In genomic region chr17:16486373-16487250, GRCh38 we compare ENCODE assay signal across 9 cellular contexts. TPM values are rescaled to one million over a fixed set of nuclear protein-coding genes. Genes with fewer than 3 reads are reported as not detected.
DNase-seq lines count a peak whose midpoint lies in the region; ATAC-seq, FAIRE-seq and TF ChIP-seq lines count a peak whose summit lies in the region.
"Had no signal": no experiment of that assay in that cellular context is flagged by ENCODE, and none has a peak within 500 bp of the region (broad histone marks: within the 10 kb centered on the region; RNA-seq: fewer than 3 reads in every experiment).

No MANE protein-coding gene starts in this region.

- TF ChIP-seq EP300 in A549 (IDR thresholded peaks at IDR 0.05), result no peak

- peak overlapping the region; percentile 23 for H3K27ac Mint-ChIP-seq in astrocyte (ENCODE audit: unreplicated experiment)
- H3K27ac Mint-ChIP-seq in endothelial cell (ENCODE audit: unreplicated experiment), result no peak overlapping the region
- H3K27ac Mint-ChIP-seq: B cell had no signal

- peaks cover 41% of the 10 kb centered on the region for H3K27me3 Mint-ChIP-seq in astrocyte (ENCODE audit: low read depth, unreplicated experiment)
- peaks cover 13% of the 10 kb centered on the region for H3K27me3 Mint-ChIP-seq in endothelial cell (ENCODE audit: unreplicated experiment)

- peaks cover 8% of the 10 kb centered on the region for H3K27me3 ChIP-seq in astrocyte (ENCODE audit: insufficient read depth, low read length)
- H3K27me3 ChIP-seq in right cardiac atrium (ENCODE audit: control insufficient read depth, insufficient read depth), result no peaks in the 10 kb centered on the region

- TF ChIP-seq RAD21 in A549 (conservative IDR thresholded peaks at IDR 0.05 in 1 of 2, IDR thresholded peaks at IDR 0.05 in 1 of 2), result no peak

- H3K27ac ChIP-seq in A549 (peak overlapping the region in 1 of 2 experiments; percentile 9; a peak in 1 of 6 replicates), astrocyte (ENCODE audit: low read depth, low read length) (peak overlapping the region; percentile 32), right cardiac atrium (ENCODE audit: low read length) (peak overlapping the region; percentile 10)

- H3K79me2 ChIP-seq in astrocyte (ENCODE audit: insufficient read depth, low read length), result no peaks in the 10 kb centered on the region

- no peak for TF ChIP-seq POLR2A in A549 (IDR thresholded peaks at IDR 0.05; ENCODE audit: low read length)

- peak overlapping the region; percentile 41 for H3K9ac ChIP-seq in astrocyte (ENCODE audit: low read length)

- H3K4me2 ChIP-seq in A549, result no peak overlapping the region
- H3K4me2 ChIP-seq in astrocyte (ENCODE audit: low read length), result peak overlapping the region; percentile 75

- peak overlapping the region; percentile 43 for H3K4me3 Mint-ChIP-seq in astrocyte (ENCODE audit: unreplicated experiment)
- no peak overlapping the region for H3K4me3 Mint-ChIP-seq in endothelial cell (ENCODE audit: unreplicated experiment)
- H3K4me3 Mint-ChIP-seq: B cell had no signal

- peaks cover 14% of the 10 kb centered on the region; the same call in 2 of the 3 replicates for H3K4me1 ChIP-seq in A549
- peaks cover 22% of the 10 kb centered on the region for H3K4me1 ChIP-seq in astrocyte (ENCODE audit: insufficient read depth, low read length)
- H3K4me1 ChIP-seq in right cardiac atrium (ENCODE audit: control insufficient read depth, insufficient read depth, low read length), result peaks cover 10% of the 10 kb centered on the region

- POLR2A ChIA-PET in A549 (lab: Yijun Ruan, JAX), result no interaction called here

- WGBS in A549 (ENCODE audit: missing lambda C conversion rate), result 79% methylated on average over 24 of the region's 24 CpGs
- WGBS in right cardiac atrium, result 32% methylated on average over 24 of the region's 24 CpGs

- H3K4me3 ChIP-seq in A549 (no peak overlapping the region), astrocyte (ENCODE audit: insufficient read depth, low read depth, low read length) (no peak overlapping the region), right cardiac atrium (ENCODE audit: low read length) (no peak overlapping the region), retinal pigment epithelial cell (ENCODE audit: low read length) (peak overlapping the region; percentile 19)

- H3K9me3 ChIP-seq in A549 (no peaks in the 10 kb centered on the region), astrocyte (ENCODE audit: insufficient read depth, low read depth, low read length) (no peaks in the 10 kb centered on the region), right cardiac atrium (ENCODE audit: control insufficient read depth, low read length) (no peaks in the 10 kb centered on the region)

- H3K4me1 Mint-ChIP-seq in astrocyte (ENCODE audit: low read depth, unreplicated experiment) (peaks cover 15% of the 10 kb centered on the region), endothelial cell (ENCODE audit: unreplicated experiment) (peaks cover 44% of the 10 kb centered on the region)

- FAIRE-seq in A549 (lab: Jason Lieb, UNC) (peak; percentile 51), astrocyte (lab: Jason Lieb, UNC) (peak; percentile 9)

- H2AFZ ChIP-seq in astrocyte (ENCODE audit: low read depth, low read length), result peak overlapping the region; percentile 43

- H3K9me3 Mint-ChIP-seq in astrocyte (ENCODE audit: unreplicated experiment) (no peaks in the 10 kb centered on the region), endothelial cell (ENCODE audit: unreplicated experiment) (no peaks in the 10 kb centered on the region)

- peak in 1 of 2 experiments; percentile 38 for DNase-seq in A549 (ENCODE audit: low read depth in 1 of 2, low spot score in 1 of 2)
- DNase-seq in NCI-H1105 (lab: John Stamatoyannopoulos, UW), result peak; percentile 99
- DNase-seq in astrocyte (ENCODE audit: low read depth), result peak; percentile 67
- peak; percentile 74 to 87 (median 87) for DNase-seq in right cardiac atrium
- DNase-seq in retinal pigment epithelial cell (ENCODE audit: low read depth), result peak; percentile 82
- DNase-seq in endothelial cell (ENCODE audit: low spot score), result no peak

- no peaks in the 10 kb centered on the region for H4K20me1 ChIP-seq in astrocyte (ENCODE audit: insufficient read depth, low read length)

- intact Hi-C loops in right cardiac atrium (cut with DNase I), result no loop called here

- CTCF ChIA-PET in A549 (lab: Yijun Ruan, JAX), result interaction anchor here (1.3 to 6.1 kb wide), 6 partner anchors 11 to 35 kb away, joined by 4 to 41 read pairs (median 8); no protein-coding TSS in a partner anchor

- no peak for TF ChIP-seq CTCF in A549 (IDR thresholded peaks at IDR 0.05)
- TF ChIP-seq CTCF in astrocyte (IDR thresholded peaks at IDR 0.05; ENCODE audit: insufficient read depth, low read depth, low read length), result no peak
- TF ChIP-seq CTCF in retinal pigment epithelial cell (conservative IDR thresholded peaks at IDR 0.05; ENCODE audit: low read depth, low read length), result no peak
- no peak for TF ChIP-seq CTCF in endothelial cell (IDR thresholded peaks at IDR 0.05; ENCODE audit: unreplicated experiment)

- H3K36me3 ChIP-seq in astrocyte (ENCODE audit: insufficient read depth, low read length), result no peaks in the 10 kb centered on the region

- H3K36me3 Mint-ChIP-seq in astrocyte (ENCODE audit: low read depth, unreplicated experiment) (peaks cover 3% of the 10 kb centered on the region), endothelial cell (ENCODE audit: low read depth, unreplicated experiment) (peaks cover 4% of the 10 kb centered on the region)

- ATAC-seq in A549, result no peak
- ATAC-seq in right cardiac atrium, result peak; percentile 43 to 58
- no peak for ATAC-seq in GM18909 (IDR thresholded peaks at IDR 0.05; ENCODE audit: poor library complexity, unreplicated experiment)
- ATAC-seq in HG02981 (IDR thresholded peaks at IDR 0.05; ENCODE audit: unreplicated experiment), result no peak

TF ChIP-seq in A549, 52 proteins besides CTCF, POLR2A, EP300 and RAD21:
- no peak for TF ChIP-seq HEYL (CRISPR knock-in tag; IDR thresholded peaks at IDR 0.05)
- no peak for TF ChIP-seq NR3C1 (IDR thresholded peaks at IDR 0.05)
- no peak for TF ChIP-seq FOSL2 (IDR thresholded peaks at IDR 0.05)
- no peak for TF ChIP-seq FOSL2 (CRISPR knock-in tag; IDR thresholded peaks at IDR 0.05)
- TF ChIP-seq KDM5A (IDR thresholded peaks at IDR 0.05), result no peak
- no peak for TF ChIP-seq TP53 (CRISPR knock-in tag; IDR thresholded peaks at IDR 0.05)
- TF ChIP-seq ZC3H11A (IDR thresholded peaks at IDR 0.05), result no peak
- TF ChIP-seq RNF2 (IDR thresholded peaks at IDR 0.05; ENCODE audit: borderline replicate concordance, low read depth), result no peak
- TF ChIP-seq NFE2L2 (conservative IDR thresholded peaks at IDR 0.05; ENCODE audit: low read length), result no peak
- no peak for TF ChIP-seq CBX8 (IDR thresholded peaks at IDR 0.05)
- no peak for TF ChIP-seq ZFP36 (IDR thresholded peaks at IDR 0.05; ENCODE audit: borderline replicate concordance, partially characterized antibody)
- TF ChIP-seq ZSCAN20 (CRISPR knock-in tag; IDR thresholded peaks at IDR 0.05), result no peak
- no peak for TF ChIP-seq HOXA7 (CRISPR knock-in tag; IDR thresholded peaks at IDR 0.05)
- no peak for TF ChIP-seq MAFK (IDR thresholded peaks at IDR 0.05; ENCODE audit: partially characterized antibody)
- no peak for TF ChIP-seq PHF8 (IDR thresholded peaks at IDR 0.05; ENCODE audit: borderline replicate concordance, low read depth)
- no peak for TF ChIP-seq JUN (IDR thresholded peaks at IDR 0.05)
- TF ChIP-seq ZNF302 (CRISPR knock-in tag; IDR thresholded peaks at IDR 0.05), result no peak
- TF ChIP-seq MAZ (IDR thresholded peaks at IDR 0.05; ENCODE audit: borderline replicate concordance, low read depth, low read length), result no peak
- TF ChIP-seq, protein P1, sequence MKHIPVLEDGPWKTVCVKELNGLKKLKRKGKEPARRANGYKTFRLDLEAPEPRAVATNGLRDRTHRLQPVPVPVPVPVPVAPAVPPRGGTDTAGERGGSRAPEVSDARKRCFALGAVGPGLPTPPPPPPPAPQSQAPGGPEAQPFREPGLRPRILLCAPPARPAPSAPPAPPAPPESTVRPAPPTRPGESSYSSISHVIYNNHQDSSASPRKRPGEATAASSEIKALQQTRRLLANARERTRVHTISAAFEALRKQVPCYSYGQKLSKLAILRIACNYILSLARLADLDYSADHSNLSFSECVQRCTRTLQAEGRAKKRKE (CRISPR knock-in tag; IDR thresholded peaks at IDR 0.05; ENCODE audit: low read depth), result no peak

RNA-seq across cellular contexts. Expression of gene LRRC75A, which starts 5.4 kb away (rescaled TPM):
- 0.65 and 0.78 TPM in 2 replicates for polyA plus RNA-seq in A549 (2011; rRNA removed)
- 0.85 and 1.4 TPM in 2 replicates for polyA plus RNA-seq in A549 (2012; cell fraction: cytosol; rRNA removed)
- polyA plus RNA-seq in A549 (2012; cell fraction: nucleus; rRNA removed), result 1.3 and 2.1 TPM in 2 replicates
- polyA plus RNA-seq in A549 (2017; fragmentation: RNase III; extraction: RNeasy Plus Mini Kit Qiagen cat#74134 plus additional on column Dnase treatment), result 0.54 to 0.85 TPM (median 0.84 TPM) in 3 replicates
- 0.97 and 1.3 TPM in 2 replicates for polyA minus RNA-seq in A549 (2011; rRNA and poly(A)+ RNA removed)
- total RNA-seq in astrocyte, result 0.36 TPM in 2 replicates
- total RNA-seq in right cardiac atrium, result 1 to 10 TPM in 3 of 4 donors, under 1 TPM in 1; 0.97 to 1.3 (median 1.2) TPM
- 0.63 TPM for polyA plus RNA-seq in right cardiac atrium
- 0.95 TPM for total RNA-seq in endothelial cell (ENCODE audit: unreplicated experiment)

Comparison
In these comparisons a context has a peak if more than half of its experiments do, and no peak if none do; other contexts are left out.
1. ATAC-seq: peak in right cardiac atrium (2 of 2); none in A549 (0 of 2), GM18909 (single experiment) and HG02981 (single experiment).